30 cellular contexts compared by ENCODE assay signal in the genomic region with DNA sequence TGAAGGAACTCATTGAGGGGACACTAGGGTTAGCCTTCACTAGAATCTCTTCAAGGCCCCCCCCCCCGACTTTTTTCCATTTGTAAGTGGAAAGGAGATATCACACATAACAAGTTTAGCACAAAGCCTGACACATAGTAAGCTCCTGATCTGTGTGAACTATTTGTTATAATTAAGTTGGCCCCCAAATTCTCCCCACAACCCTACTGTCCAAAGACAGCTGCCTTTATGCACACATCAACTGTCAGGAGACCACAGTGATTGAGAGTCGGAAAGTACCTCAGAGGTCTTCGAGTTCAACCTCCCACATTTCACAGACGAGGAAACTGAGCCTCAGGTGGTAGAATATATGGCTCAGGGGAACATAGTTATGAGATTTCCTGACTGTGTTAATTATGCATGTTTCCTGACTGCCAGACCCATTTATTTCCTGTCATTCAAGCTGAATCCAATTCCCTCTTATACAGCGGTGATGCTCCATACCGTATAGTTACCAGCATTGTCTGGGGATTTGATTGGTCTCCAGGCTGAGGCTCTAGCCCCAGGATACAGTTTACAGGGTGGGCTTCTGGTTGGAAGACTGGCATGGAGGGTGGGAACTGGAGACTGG.
"Had no signal": no experiment of that assay in that cellular context is flagged by ENCODE, and none has a peak within 500 bp of the region (broad histone marks: within the 10 kb centered on the region; RNA-seq: fewer than 3 reads in every experiment).

No MANE protein-coding gene starts in this region.

- H3K9me3 ChIP-seq: ascending aorta had no signal

- H2AFZ ChIP-seq: PC-9 had no signal

- H3K4me1 ChIP-seq: ascending aorta had no signal

- H3K4me2 ChIP-seq: PC-9 had no signal

- H3K4me3 ChIP-seq: ascending aorta, coronary artery, PC-9 had no signal

- H3K36me3 ChIP-seq: ascending aorta had no signal

- H3K4me3 Mint-ChIP-seq: activated B cell treated with CpG ODN at 0.5 μM for 24 hours; activated CD4-positive, alpha-beta memory T cell treated with anti-CD3 and anti-CD28 coated beads, Interleukin-2, amount 10 ng/mL, durations not matched to agents 7 days and 5 days; activated naive CD4-positive, alpha-beta T cell treated with anti-CD3 and anti-CD28 coated beads, Interleukin-2, amount 10 ng/mL, durations not matched to agents 7 days and 5 days; activated naive CD8-positive, alpha-beta T cell had no signal

- DNase-seq: activated B cell treated with CpG ODN at 0.5 μM for 24 hours; activated CD4-positive, alpha-beta memory T cell treated with anti-CD3 and anti-CD28 coated beads, Interleukin-2, amount 10 ng/mL, durations not matched to agents 7 days and 5 days; activated CD4-positive, alpha-beta T cell treated with anti-CD3 and anti-CD28 coated beads for 4 hours; activated CD4-positive, CD25-positive, alpha-beta regulatory T cell treated with anti-CD3 and anti-CD28 coated beads, Interleukin-2, amount 50 U/mL, for 72 hours; activated CD8-positive, alpha-beta memory T cell treated with anti-CD3 and anti-CD28 coated beads, Interleukin-2, amount 50 U/mL, for 48 hours; activated effector memory CD4-positive, alpha-beta T cell treated with Interleukin-2 at 50 U/mL for 16 hours; activated naive CD4-positive, alpha-beta T cell treated with anti-CD3 and anti-CD28 coated beads, Interleukin-2, amount 10 ng/mL, durations not matched to agents 7 days and 5 days; activated T-cell treated with anti-CD3 and anti-CD28 coated beads, Interleukin-2, amount 50 U/mL, for 48 hours; amygdala; NCI-H1092 treated with DMSO at 0.1 percent for 48 hours; NCI-H1417 treated with DMSO at 0.1 percent for 48 hours; NCI-H1694; NCI-H1930; NCI-H2081 treated with DMSO at 0.1 percent for 48 hours; NCI-H510A; NCI-H526; NCI-H748 treated with DMSO at 0.1 percent for 48 hours; NK-92 treated with Interleukin-12 subunit alpha and Interleukin-12 subunit beta, amount 100 ng/mL, for 24 hours; PC-9; SIG-M5; SW 1271; T-helper 1 cell; T-helper 9 cell had no signal

- H3K27me3 Mint-ChIP-seq: activated B cell treated with CpG ODN at 0.5 μM for 24 hours; activated CD4-positive, alpha-beta memory T cell treated with anti-CD3 and anti-CD28 coated beads, Interleukin-2, amount 10 ng/mL, durations not matched to agents 7 days and 5 days; activated naive CD4-positive, alpha-beta T cell treated with anti-CD3 and anti-CD28 coated beads, Interleukin-2, amount 10 ng/mL, durations not matched to agents 7 days and 5 days; activated naive CD8-positive, alpha-beta T cell had no signal

- ATAC-seq: Right ventricle myocardium inferior, SK-N-SH treated with all-trans-retinoic acid at 6 μM for 48 hours had no signal

- H3K36me3 Mint-ChIP-seq: activated naive CD4-positive, alpha-beta T cell treated with anti-CD3 and anti-CD28 coated beads, Interleukin-2, amount 10 ng/mL, durations not matched to agents 7 days and 5 days; activated naive CD8-positive, alpha-beta T cell had no signal

- H3K27ac ChIP-seq: ascending aorta, coronary artery, PC-9, RWPE1, VCaP had no signal

- H3K27ac Mint-ChIP-seq: activated B cell treated with CpG ODN at 0.5 μM for 24 hours; activated CD4-positive, alpha-beta memory T cell treated with anti-CD3 and anti-CD28 coated beads, Interleukin-2, amount 10 ng/mL, durations not matched to agents 7 days and 5 days; activated naive CD4-positive, alpha-beta T cell treated with anti-CD3 and anti-CD28 coated beads, Interleukin-2, amount 10 ng/mL, durations not matched to agents 7 days and 5 days; activated naive CD8-positive, alpha-beta T cell had no signal

- H3K4me1 Mint-ChIP-seq: activated B cell treated with CpG ODN at 0.5 μM for 24 hours; activated CD4-positive, alpha-beta memory T cell treated with anti-CD3 and anti-CD28 coated beads, Interleukin-2, amount 10 ng/mL, durations not matched to agents 7 days and 5 days; activated naive CD4-positive, alpha-beta T cell treated with anti-CD3 and anti-CD28 coated beads, Interleukin-2, amount 10 ng/mL, durations not matched to agents 7 days and 5 days had no signal

- H3K9me3 Mint-ChIP-seq: activated B cell treated with CpG ODN at 0.5 μM for 24 hours; activated CD4-positive, alpha-beta memory T cell treated with anti-CD3 and anti-CD28 coated beads, Interleukin-2, amount 10 ng/mL, durations not matched to agents 7 days and 5 days; activated naive CD4-positive, alpha-beta T cell treated with anti-CD3 and anti-CD28 coated beads, Interleukin-2, amount 10 ng/mL, durations not matched to agents 7 days and 5 days had no signal

- H3K27me3 ChIP-seq: ascending aorta had no signal
